ENCODE assay signal across 13 cellular contexts in the genomic region with DNA sequence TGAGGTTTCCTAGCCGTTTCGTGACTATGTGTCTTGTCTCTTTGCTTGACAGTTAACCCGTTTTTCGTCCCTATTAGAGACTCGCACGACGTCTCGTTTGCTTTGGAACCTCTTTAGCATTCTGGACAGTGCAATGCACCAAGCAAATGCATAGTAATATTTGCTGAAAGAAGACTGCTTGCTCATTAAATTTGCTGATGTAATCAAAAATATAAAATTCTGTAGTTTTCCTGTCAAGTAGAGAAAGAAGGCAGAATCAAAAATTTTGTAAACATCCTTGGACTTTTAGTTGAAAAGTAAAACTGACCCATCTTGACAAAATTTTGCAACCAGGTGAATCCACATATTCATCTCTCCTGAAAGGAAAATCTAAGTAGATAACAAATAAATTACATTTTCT.
DNase-seq lines count a peak whose midpoint lies in the region; ATAC-seq, FAIRE-seq and TF ChIP-seq lines count a peak whose summit lies in the region.
"Had no signal": no experiment of that assay in that cellular context is flagged by ENCODE, and none has a peak within 500 bp of the region (broad histone marks: within the 10 kb centered on the region; RNA-seq: fewer than 3 reads in every experiment).

No MANE protein-coding gene starts in this region.

- no peak for FAIRE-seq in K562 (lab: Jason Lieb, UNC)
- FAIRE-seq: A204.1, GM12878 had no signal

- H4K5ac ChIP-seq in IMR-90 (ENCODE audit: low read depth, low read length), result no peak overlapping the region

- H3K18ac ChIP-seq in IMR-90 (ENCODE audit: low read depth, low read length), result no peak overlapping the region

- no peak overlapping the region for H3K4ac ChIP-seq in IMR-90 (ENCODE audit: low read depth, low read length)

- H3K4me3 ChIP-seq in IMR-90 (ENCODE audit: insufficient read depth, low read depth, low read length) (no peak overlapping the region), K562 (no peak overlapping the region)
- H3K4me3 ChIP-seq: GM12878 had no signal

- DNase-seq in IMR-90 (no peak), K562 (ENCODE audit: extremely low read depth in 1 of 4, low spot score in 3 of 4) (no peak), left lobe of liver (ENCODE audit: low spot score) (no peak), chondrocyte (ENCODE audit: low spot score) (no peak), NCI-H2107 (lab: John Stamatoyannopoulos, UW) (no peak), NCI-H2029 (lab: John Stamatoyannopoulos, UW) (no peak)
- DNase-seq in effector CD8-positive, alpha-beta T cell (lab: John Stamatoyannopoulos, UW), result no peak
- DNase-seq: BE2C; CD4-positive, alpha-beta memory T cell; DMS79 had no signal

- H4K91ac ChIP-seq in IMR-90 (ENCODE audit: insufficient read depth, low read depth, low read length), result no peak overlapping the region

- H3K36me3 Mint-ChIP-seq in chondrocyte (ENCODE audit: low read depth), result no peaks in the 10 kb centered on the region
- H3K36me3 Mint-ChIP-seq: CD4-positive, alpha-beta memory T cell had no signal

- peaks cover 2% of the 10 kb centered on the region for H3K4me1 ChIP-seq in IMR-90 (ENCODE audit: control insufficient read depth, insufficient read depth, low read length)
- peaks cover 0 to 6% of the 10 kb centered on the region in 2 experiments; a peak in 2 of 5 replicates for H3K4me1 ChIP-seq in K562 (replicated peaks in 1 of 2; ENCODE audit: control insufficient read depth in 2 of 2, insufficient read depth in 2 of 2, low read length in 2 of 2)
- H3K4me1 ChIP-seq: BE2C had no signal

- no peak overlapping the region for H2BK15ac ChIP-seq in IMR-90 (ENCODE audit: low read depth, low read length)

- H3K4me2 ChIP-seq in IMR-90 (ENCODE audit: low read depth, low read length) (no peak overlapping the region), K562 (ENCODE audit: insufficient read depth, low read length) (no peak overlapping the region)

- no peak for TF ChIP-seq EP300 in K562 (IDR thresholded peaks at IDR 0.05; ENCODE audit: low read length)

- H2BK5ac ChIP-seq in IMR-90 (ENCODE audit: low read depth, low read length, poor library complexity, severe bottlenecking), result no peak overlapping the region

- H2BK120ac ChIP-seq in IMR-90 (ENCODE audit: low read depth, low read length), result no peak overlapping the region

- H3K27ac ChIP-seq in IMR-90 (ENCODE audit: insufficient read depth, low read length) (no peak overlapping the region), K562 (ENCODE audit: extremely low read depth, low read depth, low read length) (no peak overlapping the region)
- H3K27ac ChIP-seq: C4-2B had no signal

- no peak overlapping the region for H3K4me3 Mint-ChIP-seq in chondrocyte (ENCODE audit: unreplicated experiment)
- H3K4me3 Mint-ChIP-seq: CD4-positive, alpha-beta memory T cell had no signal

- H4K20me1 ChIP-seq in IMR-90 (ENCODE audit: insufficient read depth, low read length) (0 out of 2 replicates have a peak, but pooled peaks cover 2% of the 10 kb centered on the region), K562 (replicated peaks; ENCODE audit: control insufficient read depth, insufficient read depth, low read length) (no peaks in the 10 kb centered on the region)

- H3K27me3 Mint-ChIP-seq in chondrocyte (ENCODE audit: low read depth), result peaks cover 3% of the 10 kb centered on the region
- H3K27me3 Mint-ChIP-seq: CD4-positive, alpha-beta memory T cell had no signal

- H3K9me1 ChIP-seq in IMR-90 (ENCODE audit: insufficient read depth, low read length) (no peaks in the 10 kb centered on the region), K562 (ENCODE audit: control insufficient read depth, insufficient read depth, low read length) (no peaks in the 10 kb centered on the region)

- POLR2A ChIA-PET in IMR-90 (lab: Charles Lee; ENCODE audit: unreplicated experiment) (no interaction called here), K562 (lab: Yijun Ruan, JAX) (no interaction called here)

- H2BK20ac ChIP-seq in IMR-90 (ENCODE audit: low read depth, low read length), result no peak overlapping the region

- H2AFZ ChIP-seq in IMR-90 (replicated peaks; ENCODE audit: low read length, poor library complexity), result no peak overlapping the region
- no peak overlapping the region for H2AFZ ChIP-seq in K562 (ENCODE audit: low read depth, low read length)

- H3K9me3 Mint-ChIP-seq in chondrocyte (ENCODE audit: low read depth), result no peaks in the 10 kb centered on the region

- no peaks in the 10 kb centered on the region for H3K36me3 ChIP-seq in IMR-90 (ENCODE audit: control insufficient read depth, insufficient read depth, low read length)
- H3K36me3 ChIP-seq in K562 (ENCODE audit: control insufficient read depth, insufficient read depth, low read length), result no peaks in the 10 kb centered on the region
- H3K36me3 ChIP-seq: BE2C had no signal

- dilution Hi-C loops in IMR-90 (cut with HindIII; ENCODE audit: low sequenced_read_pairs, unreplicated experiment), result no loop called here

- no TSS peak for BruUV-seq in IMR-90 (replicated peaks; lab: Mats Ljungman, UMichigan)
- no TSS peak for BruUV-seq in K562 (replicated peaks; lab: Mats Ljungman, UMichigan)

- WGBS in IMR-90 (ENCODE audit: extremely low coverage in 2 of 2, insufficient read length in 1 of 2), 2 experiments, result no CpG with 5 or more reads among the region's 8 CpGs
- 62% methylated on average over 8 of the region's 8 CpGs for WGBS in K562 (ENCODE audit: insufficient coverage, low coverage, missing lambda C conversion rate)

- no peak overlapping the region for H3K14ac ChIP-seq in IMR-90 (replicated peaks; ENCODE audit: low read depth, low read length)

- H2AK9ac ChIP-seq in IMR-90 (replicated peaks; ENCODE audit: low read depth, low read length, poor library complexity), result no peak overlapping the region

- TF ChIP-seq CTCF in IMR-90 (conservative IDR thresholded peaks at IDR 0.05; ENCODE audit: low read depth, low read length) (no peak), K562 (IDR thresholded peaks at IDR 0.05 in 2 of 3, conservative IDR thresholded peaks at IDR 0.05 in 1 of 3; ENCODE audit: insufficient read depth in 2 of 3, low read depth in 1 of 3, low read length in 3 of 3) (no peak), chondrocyte (IDR thresholded peaks at IDR 0.05) (no peak)

- no peak overlapping the region for H4K8ac ChIP-seq in IMR-90 (ENCODE audit: low read depth in 2 of 2, low read length in 2 of 2)

- ATAC-seq in IMR-90 (ENCODE audit: low read depth) (no peak), K562 (no peak), left lobe of liver (peak; percentile 43)
- ATAC-seq: GM12878 had no signal

- H3K4me1 Mint-ChIP-seq in chondrocyte (ENCODE audit: low read depth), result peaks cover 12% of the 10 kb centered on the region
- H3K4me1 Mint-ChIP-seq: CD4-positive, alpha-beta memory T cell had no signal

- H3K79me2 ChIP-seq in K562 (ENCODE audit: control insufficient read depth, insufficient read depth, low read length), result no peaks in the 10 kb centered on the region

- intact Hi-C loops in IMR-90 (cut with micrococcal nuclease), result loop anchor here (2.0 to 5.0 kb wide), 3 partner anchors 64 to 179 kb away; no protein-coding TSS in a partner anchor
- intact Hi-C loops in K562 (cut with micrococcal nuclease), result no loop called here

- TF ChIP-seq POLR2A in IMR-90 (IDR thresholded peaks at IDR 0.05; ENCODE audit: low read depth, low read length), result no peak
- no peak for TF ChIP-seq POLR2A in K562 (conservative IDR thresholded peaks at IDR 0.05)

- TF ChIP-seq RAD21 in IMR-90 (IDR thresholded peaks at IDR 0.05; ENCODE audit: low read length) (no peak), K562 (CRISPR knock-in tag; conservative IDR thresholded peaks at IDR 0.05 in 1 of 2, IDR thresholded peaks at IDR 0.05 in 1 of 2) (no peak)

- no peaks in the 10 kb centered on the region for H3K79me1 ChIP-seq in IMR-90 (ENCODE audit: low read depth in 1 of 2, low read length in 2 of 2)

- H3K9ac ChIP-seq in IMR-90 (ENCODE audit: low read depth, low read length), result no peak overlapping the region
- no peak overlapping the region for H3K9ac ChIP-seq in K562 (ENCODE audit: insufficient read depth in 1 of 2, low read depth in 2 of 2, low read length in 2 of 2)

- H3K56ac ChIP-seq in IMR-90 (ENCODE audit: extremely low read depth, insufficient read depth, low read length), result no peak overlapping the region

- H3K27ac Mint-ChIP-seq in chondrocyte (ENCODE audit: unreplicated experiment), result no peak overlapping the region
- H3K27ac Mint-ChIP-seq: CD4-positive, alpha-beta memory T cell had no signal

- peaks cover 4% of the 10 kb centered on the region; the same call in 1 of the 2 replicates for H3K27me3 ChIP-seq in IMR-90 (ENCODE audit: control insufficient read depth, insufficient read depth, low read length)
- no peaks in the 10 kb centered on the region for H3K27me3 ChIP-seq in K562 (ENCODE audit: control insufficient read depth in 2 of 2, insufficient read depth in 2 of 2, low read length in 2 of 2)
- H3K27me3 ChIP-seq: BE2C had no signal

- in situ Hi-C loops in IMR-90 (cut with MboI; ENCODE audit: low sequenced_read_pairs) (no loop called here), K562 (cut with MboI) (no loop called here)

- H3K9me3 ChIP-seq in IMR-90 (ENCODE audit: control insufficient read depth, insufficient read depth, low read length) (no peaks in the 10 kb centered on the region), K562 (replicated peaks; ENCODE audit: control insufficient read depth, insufficient read depth, low read depth, low read length) (no peaks in the 10 kb centered on the region)
- H3K9me3 ChIP-seq: BE2C had no signal

- H3K23ac ChIP-seq in IMR-90 (ENCODE audit: low read depth, low read length), result no peak overlapping the region

- no peak overlapping the region for H2AK5ac ChIP-seq in IMR-90 (ENCODE audit: low read depth, low read length)

- CTCF ChIA-PET in IMR-90 (lab: Yijun Ruan, JAX), result no interaction called here
- CTCF ChIA-PET in K562 (lab: Yijun Ruan, JAX; ENCODE audit: low intra/inter-chr PET ratio), result no interaction called here

TF ChIP-seq in IMR-90, 13 proteins besides CTCF, POLR2A, EP300 and RAD21 (continues in another document):
- no peak for TF ChIP-seq BHLHE40 (IDR thresholded peaks at IDR 0.05; ENCODE audit: low read depth, low read length)
- peak; percentile 99 for TF ChIP-seq MAFK (IDR thresholded peaks at IDR 0.05; ENCODE audit: low read depth, low read length)

TF ChIP-seq in K562, 482 proteins besides CTCF, POLR2A, EP300 and RAD21 (continues in another document):
- TF ChIP-seq HNRNPH1 (optimal IDR thresholded peaks at IDR 0.05; ENCODE audit: low read depth, low read length) (no peak), ZNF324 (CRISPR knock-in tag; IDR thresholded peaks at IDR 0.05) (no peak), MTF1 (CRISPR knock-in tag; IDR thresholded peaks at IDR 0.05; ENCODE audit: borderline replicate concordance) (no peak)
- TF ChIP-seq, protein P1, sequence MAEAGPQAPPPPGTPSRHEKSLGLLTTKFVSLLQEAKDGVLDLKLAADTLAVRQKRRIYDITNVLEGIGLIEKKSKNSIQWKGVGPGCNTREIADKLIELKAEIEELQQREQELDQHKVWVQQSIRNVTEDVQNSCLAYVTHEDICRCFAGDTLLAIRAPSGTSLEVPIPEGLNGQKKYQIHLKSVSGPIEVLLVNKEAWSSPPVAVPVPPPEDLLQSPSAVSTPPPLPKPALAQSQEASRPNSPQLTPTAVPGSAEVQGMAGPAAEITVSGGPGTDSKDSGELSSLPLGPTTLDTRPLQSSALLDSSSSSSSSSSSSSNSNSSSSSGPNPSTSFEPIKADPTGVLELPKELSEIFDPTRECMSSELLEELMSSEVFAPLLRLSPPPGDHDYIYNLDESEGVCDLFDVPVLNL (CRISPR knock-in tag; IDR thresholded peaks at IDR 0.05; ENCODE audit: low read depth), result no peak
